14 cellular contexts compared by ENCODE assay signal in genomic region chr2:101802329-101802728, GRCh38.
DNase-seq lines count a peak whose midpoint lies in the region; ATAC-seq and TF ChIP-seq lines count a peak whose summit lies in the region.
"Had no signal": no experiment of that assay in that cellular context is flagged by ENCODE, and none has a peak within 500 bp of the region (broad histone marks: within the 10 kb centered on the region; RNA-seq: fewer than 3 reads in every experiment).

No MANE protein-coding gene starts in this region.

- no peak overlapping the region for H3K9ac ChIP-seq in trophoblast cell (ENCODE audit: low read length)

- H2BK12ac ChIP-seq in trophoblast cell (ENCODE audit: low read length), result peak overlapping the region; percentile 51

- H3K4me3 ChIP-seq in trophoblast cell (ENCODE audit: low read depth, low read length), result no peak overlapping the region

- no peak for TF ChIP-seq CTCF in Calu3 (IDR thresholded peaks at IDR 0.05; ENCODE audit: unreplicated experiment)
- no peak for TF ChIP-seq CTCF in foreskin keratinocyte (conservative IDR thresholded peaks at IDR 0.05)

- H3K27me3 ChIP-seq in foreskin keratinocyte, result no peaks in the 10 kb centered on the region
- H3K27me3 ChIP-seq in trophoblast cell (ENCODE audit: insufficient read depth, low read length), result no peaks in the 10 kb centered on the region

- H3K36me3 Mint-ChIP-seq in Calu3 (ENCODE audit: insufficient read depth, unreplicated experiment), result peaks cover 22% of the 10 kb centered on the region

- H2BK5ac ChIP-seq in trophoblast cell (ENCODE audit: low read depth, low read length, poor library complexity), result peak overlapping the region; percentile 67

- no TSS peak for BruUV-seq in Calu3 (replicated peaks; lab: Mats Ljungman, UMichigan)

- peaks cover 60% of the 10 kb centered on the region for H3K4me1 Mint-ChIP-seq in Calu3 (ENCODE audit: low read depth, unreplicated experiment)

- H4K8ac ChIP-seq in trophoblast cell (ENCODE audit: low read depth, low read length), result no peak overlapping the region

- H3K4me2 ChIP-seq in trophoblast cell (ENCODE audit: low read length), result peak overlapping the region; percentile 22

- CTCF ChIA-PET in Calu3 (lab: Charles Lee), result no interaction called here

- H4K91ac ChIP-seq in trophoblast cell (ENCODE audit: low read depth, low read length), result peak overlapping the region; percentile 45

- no peak overlapping the region for H2AFZ ChIP-seq in trophoblast cell (ENCODE audit: insufficient read depth, low read length, poor library complexity)

- H3K36me3 ChIP-seq in trophoblast cell (ENCODE audit: control insufficient read depth in 1 of 2, insufficient read depth in 2 of 2, low read length in 2 of 2), result peaks cover 0 to 3% of the 10 kb centered on the region in 2 experiments

- no peak overlapping the region for H4K12ac ChIP-seq in trophoblast cell (ENCODE audit: low read depth, low read length)

- peaks cover 5% of the 10 kb centered on the region for H3K79me2 ChIP-seq in trophoblast cell (ENCODE audit: control insufficient read depth, insufficient read depth, low read length, poor library complexity)

- H3K9me3 ChIP-seq in trophoblast cell (ENCODE audit: insufficient read depth, low read depth, low read length), result no peaks in the 10 kb centered on the region

- ATAC-seq in foreskin keratinocyte (peak; percentile 76), GM19328 (IDR thresholded peaks at IDR 0.05; ENCODE audit: unreplicated experiment) (no peak), GM21786 (IDR thresholded peaks at IDR 0.05; ENCODE audit: unreplicated experiment) (no peak)

- H3K14ac ChIP-seq in trophoblast cell (ENCODE audit: low read length), result no peak overlapping the region

- H3K18ac ChIP-seq in trophoblast cell (ENCODE audit: low read length), result peak overlapping the region; percentile 38

- no peaks in the 10 kb centered on the region for H3K9me3 Mint-ChIP-seq in Calu3 (ENCODE audit: low read depth, unreplicated experiment)
- H3K9me3 Mint-ChIP-seq: H9; T-helper 2 cell treated with Interferon-gamma antibody and Interleukin-4, amounts not matched to agents 5 μg/mL and 100 μg/mL, for 36 hours had no signal

- peaks cover 25% of the 10 kb centered on the region for H3K79me1 ChIP-seq in trophoblast cell (ENCODE audit: low read length)

- no CpG with 5 or more reads among the region's 5 CpGs for WGBS in trophoblast cell (ENCODE audit: extremely low coverage, insufficient coverage, insufficient read length)

- peak overlapping the region; percentile 28 for H2BK120ac ChIP-seq in trophoblast cell (ENCODE audit: insufficient read depth, low read length, poor library complexity)

- H3K4me1 ChIP-seq in foreskin keratinocyte (peaks cover 52% of the 10 kb centered on the region), trophoblast cell (ENCODE audit: control insufficient read depth in 1 of 2, insufficient read depth in 2 of 2, low read length in 2 of 2) (peaks cover 21 to 36% of the 10 kb centered on the region in 2 experiments)

- H3K23ac ChIP-seq in trophoblast cell (ENCODE audit: low read length), result no peak overlapping the region

- peak; percentile 62 for DNase-seq in Calu3
- peak; percentile 18 for DNase-seq in SK-MEL-5 (ENCODE audit: low read depth, low spot score)
- DNase-seq in foreskin keratinocyte, result peak in 1 of 2 donors; percentile 62
- peak in 1 of 2 donors; percentile 26 for DNase-seq in trophoblast cell
- no peak for DNase-seq in NCI-H1105 treated with DMSO at 0.1 percent for 48 hours (lab: John Stamatoyannopoulos, UW)
- no peak for DNase-seq in activated gamma-delta T cell (lab: John Stamatoyannopoulos, UW)
- DNase-seq: H9; NCI-H774; occipital lobe; stimulated activated CD4-positive, alpha-beta T cell treated with anti-CD3 and anti-CD28 coated beads, Interleukin-4, amount 100 ng/mL, for 4 hours had no signal

- no peak overlapping the region for H3K27ac ChIP-seq in foreskin keratinocyte
- H3K27ac ChIP-seq in trophoblast cell (ENCODE audit: low read depth, low read length), result peak overlapping the region; percentile 69
- H3K27ac ChIP-seq: C4-2B had no signal

- peak overlapping the region; percentile 35 for H3K4ac ChIP-seq in trophoblast cell (ENCODE audit: low read depth, low read length)

- H2AK5ac ChIP-seq in trophoblast cell (ENCODE audit: low read length), result no peak overlapping the region

- peak overlapping the region; percentile 86 for H3K27ac Mint-ChIP-seq in Calu3 (ENCODE audit: unreplicated experiment)
- H3K27ac Mint-ChIP-seq: T-helper 2 cell treated with Interferon-gamma antibody and Interleukin-4, amounts not matched to agents 5 μg/mL and 100 μg/mL, for 36 hours had no signal

- no peak overlapping the region for H3K4me3 Mint-ChIP-seq in Calu3 (ENCODE audit: low read depth, unreplicated experiment)
- H3K4me3 Mint-ChIP-seq: H9; T-helper 2 cell treated with Interferon-gamma antibody and Interleukin-4, amounts not matched to agents 5 μg/mL and 100 μg/mL, for 36 hours had no signal

- H3K27me3 Mint-ChIP-seq in Calu3 (ENCODE audit: unreplicated experiment), result no peaks in the 10 kb centered on the region

- intact Hi-C loops in Calu3 (cut with micrococcal nuclease; ENCODE audit: unreplicated experiment), result no loop called here

- in situ Hi-C loops in SK-MEL-5 (cut with HindIII; ENCODE audit: low pct_unique_long_range_greater_than_20kb, low sequenced_read_pairs), result no loop called here

Comparison
In these comparisons a context has a peak if more than half of its experiments do, and no peak if none do; other contexts are left out.
1. DNase-seq: peak in Calu3 (single experiment) and SK-MEL-5 (single experiment); none in NCI-H1105 treated with DMSO at 0.1 percent for 48 hours (single experiment) and activated gamma-delta T cell (single experiment).